ENCODE assay signal across 1 cellular context in genomic region chr15:58065011-58065444, GRCh38.
TF ChIP-seq lines count a peak whose summit lies in the region.

No MANE protein-coding gene starts in this region.

TF ChIP-seq in K562, 482 proteins besides CTCF, POLR2A, EP300 and RAD21 (continued from another document and continues in another):
- TF ChIP-seq ATF2 (CRISPR knock-in tag; IDR thresholded peaks at IDR 0.05) (no peak), FOXP1 (CRISPR knock-in tag; IDR thresholded peaks at IDR 0.05) (peak; percentile 7; the same call in 1 of the 2 replicates), ZNF134 (CRISPR knock-in tag; conservative IDR thresholded peaks at IDR 0.05) (no peak), HMGN3 (IDR thresholded peaks at IDR 0.05; ENCODE audit: borderline replicate concordance, extremely low read depth, insufficient read length, low read depth, low read length) (peak; percentile 26), ILK (tag; IDR thresholded peaks at IDR 0.05; ENCODE audit: borderline replicate concordance, low read depth) (no peak), ZNF232 (CRISPR knock-in tag; IDR thresholded peaks at IDR 0.05) (no peak), ZBED1 (IDR thresholded peaks at IDR 0.05) (no peak), TFE3 (CRISPR knock-in tag; IDR thresholded peaks at IDR 0.05) (no peak), SMARCA5 (IDR thresholded peaks at IDR 0.05) (no peak), YY1 (IDR thresholded peaks at IDR 0.05; ENCODE audit: borderline replicate concordance in 1 of 3, control insufficient read depth in 1 of 3, extremely low read depth in 1 of 3, insufficient read depth in 3 of 3, insufficient read length in 1 of 3, insufficient replicate concordance in 2 of 3, low read depth in 1 of 3, low read length in 2 of 3) (no peak), RFX1 (IDR thresholded peaks at IDR 0.05) (no peak), MYC (IDR thresholded peaks at IDR 0.05; ENCODE audit: low read depth, low read length) (no peak), MYC (CRISPR knock-in tag; IDR thresholded peaks at IDR 0.05; ENCODE audit: borderline replicate concordance, low read depth) (peak; percentile 70; the same call in 1 of the 2 replicates), E4F1 (CRISPR knock-in tag; IDR thresholded peaks at IDR 0.05; ENCODE audit: borderline replicate concordance) (no peak), ETV6 (IDR thresholded peaks at IDR 0.05; ENCODE audit: borderline replicate concordance in 1 of 2, low read depth in 2 of 2, low read length in 1 of 2) (no peak), ETV6 (CRISPR knock-in tag; IDR thresholded peaks at IDR 0.05; ENCODE audit: borderline replicate concordance) (no peak), STAG1 (CRISPR knock-in tag; IDR thresholded peaks at IDR 0.05; ENCODE audit: borderline replicate concordance) (no peak), MAZ (CRISPR knock-in tag; conservative IDR thresholded peaks at IDR 0.05 in 1 of 2, IDR thresholded peaks at IDR 0.05 in 1 of 2) (peak in 1 of 2 experiments; percentile 8; a peak in 2 of 4 replicates), ZNF561 (CRISPR knock-in tag; conservative IDR thresholded peaks at IDR 0.05) (no peak), SP1 (CRISPR knock-in tag; IDR thresholded peaks at IDR 0.05) (no peak), NFE2 (IDR thresholded peaks at IDR 0.05; ENCODE audit: low read depth) (no peak), ZNF253 (CRISPR knock-in tag; conservative IDR thresholded peaks at IDR 0.05) (no peak), ETS2 (tag; IDR thresholded peaks at IDR 0.05; ENCODE audit: borderline replicate concordance, poor library complexity, severe bottlenecking) (no peak), REST (CRISPR knock-in tag; IDR thresholded peaks at IDR 0.05; ENCODE audit: low read depth) (peak; percentile 30; the same call in 1 of the 2 replicates), ELF2 (CRISPR knock-in tag; IDR thresholded peaks at IDR 0.05) (no peak), IRF9 (tag; IDR thresholded peaks at IDR 0.05) (no peak), HES1 (IDR thresholded peaks at IDR 0.05; ENCODE audit: low read depth) (no peak), ZNF511 (CRISPR knock-in tag; IDR thresholded peaks at IDR 0.05) (no peak), ZNF277 (CRISPR knock-in tag; IDR thresholded peaks at IDR 0.05; ENCODE audit: borderline replicate concordance) (no peak), PYGO2 (tag; IDR thresholded peaks at IDR 0.05) (no peak), BCLAF1 (IDR thresholded peaks at IDR 0.05; ENCODE audit: borderline replicate concordance in 1 of 2, control insufficient read depth in 1 of 2, low read depth in 2 of 2, low read length in 1 of 2) (no peak)
